In genomic region chr16:46620265-46621005, GRCh38 we compare ENCODE assay signal across 8 cellular contexts. TPM values are rescaled to one million over a fixed set of nuclear protein-coding genes. Genes with fewer than 3 reads are reported as not detected.
DNase-seq lines count a peak whose midpoint lies in the region; ATAC-seq and TF ChIP-seq lines count a peak whose summit lies in the region.

No MANE protein-coding gene starts in this region.

- no peaks in the 10 kb centered on the region for H3K9me3 ChIP-seq in iPS DF 6.9 (ENCODE audit: control insufficient read depth, insufficient read depth, low read length)

- H3K27ac ChIP-seq in VCaP (peak overlapping the region; percentile 49; the same call in 1 of the 2 replicates), iPS DF 6.9 (ENCODE audit: low read length) (no peak overlapping the region)

- TF ChIP-seq CTCF in VCaP (conservative IDR thresholded peaks at IDR 0.05): no peak

- H3K36me3 Mint-ChIP-seq in activated naive CD4-positive, alpha-beta T cell treated with anti-CD3 and anti-CD28 coated beads for 36 hours (ENCODE audit: low read depth): peaks cover 22% of the 10 kb centered on the region

- peak; percentile 12 for ATAC-seq in HG03520 (IDR thresholded peaks at IDR 0.05; ENCODE audit: unreplicated experiment)
- ATAC-seq in stimulated activated naive CD8-positive, alpha-beta T cell treated with anti-CD3 and anti-CD28 coated beads, Interleukin-15, amount 100 ng/mL, for 72 hours: peak; percentile 19

- H3K9me3 Mint-ChIP-seq in activated naive CD4-positive, alpha-beta T cell treated with anti-CD3 and anti-CD28 coated beads for 36 hours: no peaks in the 10 kb centered on the region
- H3K9me3 Mint-ChIP-seq in stimulated activated naive CD8-positive, alpha-beta T cell treated with anti-CD3 and anti-CD28 coated beads, Interleukin-15, amount 100 ng/mL, for 72 hours: no peaks in the 10 kb centered on the region

- H3K4me3 Mint-ChIP-seq in activated naive CD4-positive, alpha-beta T cell treated with anti-CD3 and anti-CD28 coated beads for 36 hours: peak overlapping the region; percentile 94
- H3K4me3 Mint-ChIP-seq in stimulated activated naive CD8-positive, alpha-beta T cell treated with anti-CD3 and anti-CD28 coated beads, Interleukin-15, amount 100 ng/mL, for 72 hours: peak overlapping the region; percentile 93 to 98

- CTCF ChIA-PET in activated naive CD4-positive, alpha-beta T cell treated with anti-CD3 and anti-CD28 coated beads for 36 hours (lab: Charles Lee): interaction anchor here (0.6 to 1.3 kb wide), 4 partner anchors 12 to 667 kb away, joined by 3 read pairs; no protein-coding TSS in a partner anchor

- H3K36me3 ChIP-seq in iPS DF 6.9 (ENCODE audit: control insufficient read depth, insufficient read depth, low read length): peaks cover 3% of the 10 kb centered on the region; the same call in 1 of the 2 replicates

- peaks cover 10% of the 10 kb centered on the region for H3K27me3 Mint-ChIP-seq in activated naive CD4-positive, alpha-beta T cell treated with anti-CD3 and anti-CD28 coated beads for 36 hours (ENCODE audit: low read depth)
- no peaks in the 10 kb centered on the region for H3K27me3 Mint-ChIP-seq in stimulated activated naive CD8-positive, alpha-beta T cell treated with anti-CD3 and anti-CD28 coated beads, Interleukin-15, amount 100 ng/mL, for 72 hours

- no peak overlapping the region for H3K27ac Mint-ChIP-seq in activated naive CD4-positive, alpha-beta T cell treated with anti-CD3 and anti-CD28 coated beads for 36 hours
- H3K27ac Mint-ChIP-seq in stimulated activated naive CD8-positive, alpha-beta T cell treated with anti-CD3 and anti-CD28 coated beads, Interleukin-15, amount 100 ng/mL, for 72 hours: peak overlapping the region; percentile 98 to 99

- peaks cover 14% of the 10 kb centered on the region for H3K4me1 Mint-ChIP-seq in activated naive CD4-positive, alpha-beta T cell treated with anti-CD3 and anti-CD28 coated beads for 36 hours (ENCODE audit: low read depth)
- H3K4me1 Mint-ChIP-seq in stimulated activated naive CD8-positive, alpha-beta T cell treated with anti-CD3 and anti-CD28 coated beads, Interleukin-15, amount 100 ng/mL, for 72 hours: peaks cover 15% of the 10 kb centered on the region

- H3K4me3 ChIP-seq in iPS DF 6.9 (ENCODE audit: low read length): peak overlapping the region; percentile 93

- H3K4me1 ChIP-seq in iPS DF 6.9 (ENCODE audit: control insufficient read depth, insufficient read depth, low read length): no peaks in the 10 kb centered on the region

- WGBS in iPS DF 6.9 (ENCODE audit: insufficient coverage, insufficient read length): no CpG with 5 or more reads among the region's 11 CpGs

- DNase-seq in activated naive CD4-positive, alpha-beta T cell treated with anti-CD3 and anti-CD28 coated beads for 36 hours: peak; percentile 14
- no peak for DNase-seq in activated naive CD4-positive, alpha-beta T cell (lab: John Stamatoyannopoulos, UW)
- DNase-seq in iPS DF 6.9 (ENCODE audit: low read depth, low spot score) (no peak), cerebellar nuclear complex (lab: John Stamatoyannopoulos, UW) (no peak), DMS53 treated with DMSO at 0.1 percent for 48 hours (lab: John Stamatoyannopoulos, UW; ENCODE audit: unreplicated experiment) (no peak)
- no peak for DNase-seq in stimulated activated naive CD8-positive, alpha-beta T cell treated with anti-CD3 and anti-CD28 coated beads, Interleukin-15, amount 100 ng/mL, for 72 hours

- H3K27me3 ChIP-seq in iPS DF 6.9 (ENCODE audit: control insufficient read depth, insufficient read depth, low read length): no peaks in the 10 kb centered on the region

- intact Hi-C loops in activated naive CD4-positive, alpha-beta T cell treated with anti-CD3 and anti-CD28 coated beads for 36 hours (cut with micrococcal nuclease): loop anchor here (2.0 to 5.0 kb wide), 3 partner anchors 68 to 352 kb away; partner anchors contain the start of genes C16orf87, DNAJA2, ORC6 and VPS35

RNA-seq across cellular contexts. Expression of gene SHCBP1, which starts 0.7 kb away (rescaled TPM):
- total RNA-seq in activated naive CD4-positive, alpha-beta T cell treated with anti-CD3 and anti-CD28 coated beads for 36 hours: 10 to 100 TPM; 41.8 to 45.0 TPM
